ENCODE assay signal across 15 cellular contexts in genomic region chr17:4537451-4538235, GRCh38. TPM values are rescaled to one million over a fixed set of nuclear protein-coding genes. Genes with fewer than 3 reads are reported as not detected.
A peak's percentile ranks its signal among the peaks of the same experiment; 100 is the strongest.
DNase-seq lines count a peak whose midpoint lies in the region; ATAC-seq, FAIRE-seq and TF ChIP-seq lines count a peak whose summit lies in the region.
"Had no signal": no experiment of that assay in that cellular context is flagged by ENCODE, and none has a peak within 500 bp of the region (broad histone marks: within the 10 kb centered on the region; RNA-seq: fewer than 3 reads in every experiment).

No MANE protein-coding gene starts in this region.

- H2AK5ac ChIP-seq in H1 (ENCODE audit: low read depth, low read length) = no peak overlapping the region

- H3K36me3 ChIP-seq in H1 (ENCODE audit: control insufficient read depth in 2 of 4, insufficient read depth in 4 of 4, low read length in 3 of 4) (peaks cover 15 to 40% (median 27%) of the 10 kb centered on the region in 4 experiments; a peak in 7 of 8 replicates), lung (ENCODE audit: control insufficient read depth in 2 of 2, insufficient read depth in 2 of 2, low read length in 2 of 2) (peaks cover 0 to 53% of the 10 kb centered on the region in 2 donors), suprapubic skin (peaks cover 50% of the 10 kb centered on the region)

- H4K5ac ChIP-seq in H1 (ENCODE audit: insufficient read length, low read depth, low read length) = no peak overlapping the region

- no peak overlapping the region for H2BK20ac ChIP-seq in H1 (ENCODE audit: low read length)

- H3K14ac ChIP-seq in H1 (ENCODE audit: insufficient read length) = no peak overlapping the region

- POLR2A ChIA-PET in H1 (lab: Charles Lee; ENCODE audit: partially characterized antibody) = interaction anchor here (0.6 to 37.1 kb wide), 10 partner anchors 8 to 132 kb away, joined by 3 to 546 read pairs (median 4); partner anchors contain the start of genes GGT6 and MYBBP1A

- no peak for ATAC-seq in lung (ENCODE audit: insufficient read depth, low FRiP score)
- no peak for ATAC-seq in GM19463 (IDR thresholded peaks at IDR 0.05; ENCODE audit: unreplicated experiment)
- ATAC-seq: activated CD4-positive, alpha-beta T cell treated with anti-CD3 and anti-CD28 coated beads for 36 hours; natural killer cell treated with Interleukin-12 subunit alpha and Interleukin-12 subunit beta and Interleukin-15 and Interleukin-18, amount 100 ng/mL, for 72 hours had no signal

- no peak overlapping the region for H2BK15ac ChIP-seq in H1 (ENCODE audit: low read length)

- H3K4me2 ChIP-seq in H1 (ENCODE audit: insufficient read depth in 1 of 2, low read depth in 2 of 2, low read length in 2 of 2) = no peak overlapping the region; a peak in 1 of 4 replicates

- DNase-seq in NB4 (ENCODE audit: low read depth) (no peak), H1 (ENCODE audit: low read depth in 1 of 2, low spot score in 2 of 2) (no peak), lung (ENCODE audit: low spot score) (no peak), suprapubic skin (ENCODE audit: low spot score in 2 of 2) (no peak), cortex of kidney (lab: John Stamatoyannopoulos, UW) (no peak), RCC 7860 (ENCODE audit: low spot score) (no peak), KBM-7 (no peak)
- DNase-seq: activated CD4-positive, alpha-beta T cell treated with anti-CD3 and anti-CD28 coated beads for 36 hours; activated effector memory CD4-positive, alpha-beta T cell treated with anti-CD3 and anti-CD28 coated beads, Interleukin-2, amount 50 U/mL, for 16 hours; islet precursor cell; NK-92 treated with Interleukin-12 subunit alpha and Interleukin-12 subunit beta, amount 100 ng/mL, for 24 hours; stimulated activated CD4-positive, alpha-beta T cell treated with anti-CD3 and anti-CD28 coated beads, Interleukin-15, amount 100 ng/mL, for 24 hours had no signal

- no peaks in the 10 kb centered on the region for H3K79me2 ChIP-seq in H1 (ENCODE audit: control insufficient read depth in 1 of 2, insufficient read depth in 2 of 2, low read length in 2 of 2)

- H3K4me1 ChIP-seq in H1 (replicated peaks in 1 of 4; ENCODE audit: control insufficient read depth in 3 of 4, insufficient read depth in 4 of 4, low read length in 3 of 4) (peaks cover 0 to 29% (median 16%) of the 10 kb centered on the region in 4 experiments; a peak in 6 of 7 replicates), lung (ENCODE audit: control insufficient read depth in 2 of 2, insufficient read depth in 2 of 2, low read length in 2 of 2) (peaks cover 0 to 27% of the 10 kb centered on the region in 2 donors), suprapubic skin (peaks cover 75% of the 10 kb centered on the region)

- H3K4ac ChIP-seq in H1 (replicated peaks; ENCODE audit: insufficient read length, low read depth, low read length) = no peak overlapping the region

- TF ChIP-seq CTCF in NB4 (IDR thresholded peaks at IDR 0.05; ENCODE audit: low read depth, low read length) (no peak), H1 (IDR thresholded peaks at IDR 0.05; ENCODE audit: control extremely low read depth in 1 of 3, insufficient read depth in 1 of 3, low read depth in 1 of 3, low read length in 3 of 3) (no peak), lung (IDR thresholded peaks at IDR 0.05; ENCODE audit: control extremely low read depth, extremely low read depth) (no peak), suprapubic skin (IDR thresholded peaks at IDR 0.05) (no peak)

- H3K23me2 ChIP-seq in H1 (ENCODE audit: low read depth, low read length) = peaks cover 4% of the 10 kb centered on the region; the same call in 1 of the 2 replicates

- H3K27ac ChIP-seq in H1 (ENCODE audit: low read depth, low read length) = no peak overlapping the region
- peak overlapping the region; percentile 24 to 79 for H3K27ac ChIP-seq in lung (ENCODE audit: low read depth in 1 of 2, low read length in 1 of 2)
- H3K27ac ChIP-seq in suprapubic skin = peak overlapping the region; percentile 56
- H3K27ac ChIP-seq: C4-2B had no signal

- H2BK12ac ChIP-seq in H1 (ENCODE audit: low read depth, low read length) = 0 out of 2 replicates have a peak overlapping the region, but pooled peaks have one; percentile 27

- no peak overlapping the region for H4K91ac ChIP-seq in H1 (replicated peaks; ENCODE audit: insufficient read length, low read length)

- no peak overlapping the region for H2BK5ac ChIP-seq in H1 (ENCODE audit: low read depth, low read length)

- H2BK120ac ChIP-seq in H1 (replicated peaks; ENCODE audit: low read depth, low read length) = no peak overlapping the region

- in situ Hi-C loops in KBM-7 (cut with MboI; ENCODE audit: low pct_unique_long_range_greater_than_20kb, low sequenced_read_pairs) = no loop called here

- H3K4me3 ChIP-seq in NB4 (ENCODE audit: low read depth, low read length) (no peak overlapping the region), H1 (ENCODE audit: extremely low read depth in 1 of 4, insufficient read depth in 2 of 4, low read depth in 3 of 4, low read length in 4 of 4) (no peak overlapping the region), lung (no peak overlapping the region), suprapubic skin (no peak overlapping the region)

- H3K79me1 ChIP-seq in H1 (ENCODE audit: low read depth, low read length) = no peaks in the 10 kb centered on the region

- 89% methylated on average over 19 of the region's 19 CpGs; no CpG with 5 or more reads in 1 of the 2 experiments for WGBS in H1 (ENCODE audit: extremely low coverage in 1 of 2, insufficient coverage in 1 of 2, insufficient read length in 1 of 2, insufficient replicate concordance in 2 of 2, low coverage in 1 of 2, low lambda C conversion rate in 2 of 2, missing lambda C conversion rate in 1 of 2), 2 experiments
- 68% methylated on average over 19 of the region's 19 CpGs for WGBS in lung, 2 donors
- 17% methylated on average over 1 of the region's 19 CpGs for WGBS in suprapubic skin

- no peak overlapping the region for H3K18ac ChIP-seq in H1 (ENCODE audit: extremely low read depth, low read length)

- H4K20me1 ChIP-seq in H1 (replicated peaks in 1 of 2; ENCODE audit: control insufficient read depth in 1 of 2, insufficient read depth in 2 of 2, low read length in 2 of 2) = peaks cover 11 to 23% of the 10 kb centered on the region in 2 experiments

- FAIRE-seq in H1 (lab: Jason Lieb, UNC) = no peak
- FAIRE-seq in RCC 7860 (lab: Jason Lieb, UNC) = no peak

- CTCF ChIA-PET in H1 (lab: Charles Lee; ENCODE audit: partially characterized antibody) = interaction anchor here (0.5 to 3.6 kb wide), 17 partner anchors 9 to 1808 kb away, joined by 3 to 15 read pairs (median 4); no protein-coding TSS in a partner anchor

- H3K27me3 ChIP-seq in H1 (replicated peaks in 1 of 4; ENCODE audit: control insufficient read depth in 3 of 4, extremely low read depth in 1 of 4, insufficient read depth in 3 of 4, low read length in 3 of 4) = peaks cover 0 to 15% (median 7%) of the 10 kb centered on the region in 4 experiments; a peak in 3 of 7 replicates
- no peaks in the 10 kb centered on the region for H3K27me3 ChIP-seq in lung (ENCODE audit: control insufficient read depth, insufficient read depth)
- H3K27me3 ChIP-seq in suprapubic skin = no peaks in the 10 kb centered on the region

- no peak overlapping the region for H4K8ac ChIP-seq in H1 (ENCODE audit: extremely low read depth, insufficient read depth, low read length)

- no peak overlapping the region for H3K56ac ChIP-seq in H1 (replicated peaks; ENCODE audit: insufficient read length, low read depth, low read length)

- TF ChIP-seq EP300 in H1 (IDR thresholded peaks at IDR 0.05; ENCODE audit: borderline replicate concordance in 1 of 2, low read depth in 2 of 2, low read length in 2 of 2) (no peak), suprapubic skin (IDR thresholded peaks at IDR 0.05) (no peak)

- no peaks in the 10 kb centered on the region for H3K9me3 ChIP-seq in H1 (ENCODE audit: insufficient read depth in 2 of 2, low read depth in 1 of 2, low read length in 1 of 2)
- H3K9me3 ChIP-seq in lung (ENCODE audit: control insufficient read depth in 2 of 2, insufficient read depth in 1 of 2, low read length in 1 of 2) = no peaks in the 10 kb centered on the region
- no peaks in the 10 kb centered on the region for H3K9me3 ChIP-seq in suprapubic skin

- no peak overlapping the region for H2AFZ ChIP-seq in H1 (ENCODE audit: low read length)

- no peak overlapping the region for H3K9ac ChIP-seq in H1 (replicated peaks in 1 of 4; ENCODE audit: extremely low read depth in 1 of 4, low read depth in 3 of 4, low read length in 3 of 4)

- H3K23ac ChIP-seq in H1 (ENCODE audit: insufficient read length) = no peak overlapping the region

- TF ChIP-seq POLR2A in NB4 (IDR thresholded peaks at IDR 0.05; ENCODE audit: extremely low read depth, insufficient read length) = peak; percentile 31
- TF ChIP-seq POLR2A in H1 (IDR thresholded peaks at IDR 0.05; ENCODE audit: control extremely low read depth in 1 of 2, low read depth in 2 of 2, low read length in 2 of 2) = no peak; a peak in 1 of 3 replicates
- TF ChIP-seq POLR2A in suprapubic skin (IDR thresholded peaks at IDR 0.05) = no peak

- TF ChIP-seq RAD21 in H1 (IDR thresholded peaks at IDR 0.05 in 1 of 2, conservative IDR thresholded peaks at IDR 0.05 in 1 of 2; ENCODE audit: low read depth in 2 of 2, low read length in 2 of 2) = no peak

RNA-seq across cellular contexts. Expression of gene MYBBP1A, which starts 17.5 kb away (rescaled TPM):
- total RNA-seq in H1 (2021; fragmentation: NEBNext Ultra II Directional; extraction: Animal tissue kit (Norgen Biotek cat#: 25700)) = 151 and 153 TPM in 2 replicates
- polyA plus RNA-seq in H1 (2011; rRNA removed) (46.8 and 79.9 TPM in 2 replicates), lung (10 to 100 TPM; 34.2 to 34.7 TPM)
- 58.4 TPM for polyA plus RNA-seq in H1 (2011; cell fraction: cytosol; rRNA removed)
- polyA plus RNA-seq in H1 (2011; cell fraction: nucleus; rRNA removed) = 266 TPM
- polyA plus RNA-seq in H1 (2012, experiment 1 of 2) = 98.7 to 125 TPM (median 120 TPM) in 4 replicates
- 114 TPM for polyA plus RNA-seq in H1 (2012, experiment 2 of 2)
- 74.0 TPM for polyA plus RNA-seq in H1 (2013, experiment 1 of 2)
- polyA plus RNA-seq in H1 (2013, experiment 2 of 2) = 63.6 TPM
- polyA minus RNA-seq in H1 (2011; rRNA and poly(A)+ RNA removed) = 87.5 and 109 TPM in 2 replicates
- 88.4 TPM for polyA minus RNA-seq in H1 (2011; cell fraction: cytosol; rRNA and poly(A)+ RNA removed)
- 116 TPM for polyA minus RNA-seq in H1 (2011; cell fraction: nucleus; rRNA and poly(A)+ RNA removed)
- total RNA-seq in lung (10 to 100 TPM; 21.2 to 71.7 TPM), suprapubic skin (100 to 1,000 TPM in 1 of 4 donors, 10 to 100 TPM in 3; 73.4 to 127 (median 83.8) TPM)

RNA-seq across cellular contexts. Expression of gene GGT6, which starts 22.7 kb away (rescaled TPM):
- total RNA-seq in H1 (2021; fragmentation: NEBNext Ultra II Directional; extraction: Animal tissue kit (Norgen Biotek cat#: 25700)) = not detected in 2 replicates
- polyA plus RNA-seq in H1 (2011; rRNA removed) (0.18 and 0.30 TPM in 2 replicates), lung (1 to 10 TPM; 2.8 to 6.1 TPM)
- 0.16 TPM for polyA plus RNA-seq in H1 (2011; cell fraction: cytosol; rRNA removed)
- 0.04 TPM for polyA plus RNA-seq in H1 (2011; cell fraction: nucleus; rRNA removed)
- polyA plus RNA-seq in H1 (2012, experiment 1 of 2) = 0.11 to 0.15 TPM in 2 of 4 replicates, not detected in the others
- polyA plus RNA-seq in H1 (2012, experiment 2 of 2) = not detected
- 0.02 TPM for polyA plus RNA-seq in H1 (2013, experiment 1 of 2)
- polyA plus RNA-seq in H1 (2013, experiment 2 of 2) = 0.07 TPM
- 0.09 TPM in 1 of 2 replicates, not detected in the other for polyA minus RNA-seq in H1 (2011; rRNA and poly(A)+ RNA removed)
- polyA minus RNA-seq in H1 (2011; cell fraction: cytosol; rRNA and poly(A)+ RNA removed) = not detected
- polyA minus RNA-seq in H1 (2011; cell fraction: nucleus; rRNA and poly(A)+ RNA removed) = 0.90 TPM
- total RNA-seq in lung (10 to 100 TPM in 1 of 2 donors, 1 to 10 TPM in 1; 8.8 to 12.3 TPM), suprapubic skin (100 to 1,000 TPM in 3 of 4 donors, 10 to 100 TPM in 1; 64.6 to 187 (median 134) TPM)
- total RNA-seq: activated CD4-positive, alpha-beta T cell treated with anti-CD3 and anti-CD28 coated beads for 36 hours; natural killer cell treated with Interleukin-12 subunit alpha and Interleukin-12 subunit beta and Interleukin-15 and Interleukin-18, amount 100 ng/mL, for 72 hours had no signal

RNA-seq across cellular contexts. Expression of gene SPNS2, which starts 39.0 kb away (rescaled TPM):
- total RNA-seq in H1 (2021; fragmentation: NEBNext Ultra II Directional; extraction: Animal tissue kit (Norgen Biotek cat#: 25700)) = 0.98 and 1.5 TPM in 2 replicates
- polyA plus RNA-seq in H1 (2011; rRNA removed) = 1.2 and 1.9 TPM in 2 replicates
- 1.5 TPM for polyA plus RNA-seq in H1 (2011; cell fraction: cytosol; rRNA removed)
- polyA plus RNA-seq in H1 (2011; cell fraction: nucleus; rRNA removed) = 2.6 TPM
- polyA plus RNA-seq in H1 (2012, experiment 1 of 2) = 0.51 to 1.6 TPM (median 1.4 TPM) in 4 replicates
- 1.4 TPM for polyA plus RNA-seq in H1 (2012, experiment 2 of 2)
- 0.77 TPM for polyA plus RNA-seq in H1 (2013, experiment 1 of 2)
- 0.83 TPM for polyA plus RNA-seq in H1 (2013, experiment 2 of 2)
- polyA minus RNA-seq in H1 (2011; rRNA and poly(A)+ RNA removed) = 0.35 and 1.6 TPM in 2 replicates
- 0.59 TPM for polyA minus RNA-seq in H1 (2011; cell fraction: cytosol; rRNA and poly(A)+ RNA removed)
- polyA minus RNA-seq in H1 (2011; cell fraction: nucleus; rRNA and poly(A)+ RNA removed) = 1.5 TPM
- total RNA-seq in lung = 10 to 100 TPM; 26.8 to 32.1 TPM
- 10 to 100 TPM; 53.0 to 60.1 TPM for polyA plus RNA-seq in lung
- total RNA-seq in suprapubic skin = 10 to 100 TPM; 25.1 to 76.3 (median 49.6) TPM
- total RNA-seq: natural killer cell treated with Interleukin-12 subunit alpha and Interleukin-12 subunit beta and Interleukin-15 and Interleukin-18, amount 100 ng/mL, for 72 hours had no signal

RNA-seq across cellular contexts. Expression of gene SMTNL2, which starts 46.7 kb away (rescaled TPM):
- total RNA-seq in H1 (2021; fragmentation: NEBNext Ultra II Directional; extraction: Animal tissue kit (Norgen Biotek cat#: 25700)) = 3.7 and 4.5 TPM in 2 replicates
- polyA plus RNA-seq in H1 (2011; rRNA removed) (3.6 and 4.6 TPM in 2 replicates), lung (1 to 10 TPM; 1.5 to 3.0 TPM)
- 3.4 TPM for polyA plus RNA-seq in H1 (2011; cell fraction: cytosol; rRNA removed)
- polyA plus RNA-seq in H1 (2011; cell fraction: nucleus; rRNA removed) = 4.5 TPM
- polyA plus RNA-seq in H1 (2012, experiment 1 of 2) = 3.3 to 6.3 TPM (median 4.1 TPM) in 4 replicates
- 4.5 TPM for polyA plus RNA-seq in H1 (2012, experiment 2 of 2)
- polyA plus RNA-seq in H1 (2013, experiment 1 of 2) = 2.9 TPM
- 2.2 TPM for polyA plus RNA-seq in H1 (2013, experiment 2 of 2)
- 3.0 and 3.1 TPM in 2 replicates for polyA minus RNA-seq in H1 (2011; rRNA and poly(A)+ RNA removed)
- polyA minus RNA-seq in H1 (2011; cell fraction: cytosol; rRNA and poly(A)+ RNA removed) = 4.0 TPM
- polyA minus RNA-seq in H1 (2011; cell fraction: nucleus; rRNA and poly(A)+ RNA removed) = 2.3 TPM
- total RNA-seq in lung (10 to 100 TPM; 10.9 to 18.1 TPM), suprapubic skin (1 to 10 TPM in 1 of 4 donors, under 1 TPM in 2, not detected in 1; 0.64 to 1.3 (median 0.81) TPM)
- total RNA-seq: activated CD4-positive, alpha-beta T cell treated with anti-CD3 and anti-CD28 coated beads for 36 hours; natural killer cell treated with Interleukin-12 subunit alpha and Interleukin-12 subunit beta and Interleukin-15 and Interleukin-18, amount 100 ng/mL, for 72 hours had no signal

Comparison
In these comparisons a context has a peak if more than half of its experiments do, and no peak if none do; other contexts are left out.
1. RNA of gene SPNS2, which starts 39.0 kb away (total RNA-seq): 25.1 to 76.3 TPM in suprapubic skin and 26.8 to 32.1 TPM in lung; 0.98 to 1.5 TPM in H1; every median in the first group is over 10 times any median in the second.